Comparison of ENCODE assay signal across 13 cellular contexts in the genomic region with DNA sequence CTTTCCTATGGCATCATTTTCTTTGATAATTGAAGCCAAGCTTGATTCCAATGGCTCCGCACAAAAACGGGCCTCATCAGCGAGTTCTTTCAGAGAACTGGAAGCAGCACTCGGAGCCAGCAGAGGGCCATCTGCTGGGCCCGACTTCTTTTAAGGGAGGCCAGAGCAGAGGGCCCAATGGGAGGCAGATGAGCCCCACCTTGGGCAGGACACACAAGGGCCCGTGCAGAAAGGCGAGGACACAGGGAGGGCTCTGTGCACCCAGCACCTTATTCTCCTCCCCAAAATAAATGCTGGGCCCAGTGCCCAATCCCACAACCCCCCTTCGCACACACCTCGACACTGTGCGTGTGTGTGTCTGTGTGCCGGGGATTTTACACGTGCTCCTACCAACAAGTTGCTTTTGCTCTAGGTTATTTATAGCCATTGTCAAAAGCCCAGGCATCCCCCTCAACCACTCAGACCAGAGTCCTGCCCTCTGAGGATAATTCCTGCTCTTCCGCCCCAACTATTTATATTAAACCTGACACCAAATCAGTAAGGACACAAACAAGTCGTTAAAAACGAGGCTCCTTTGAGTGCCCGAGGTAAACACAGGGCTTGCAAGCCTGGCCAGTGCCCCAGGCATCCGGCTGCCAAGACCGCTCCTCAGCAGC. TPM values are rescaled to one million over a fixed set of nuclear protein-coding genes. Genes with fewer than 3 reads are reported as not detected.
DNase-seq lines count a peak whose midpoint lies in the region; TF ChIP-seq lines count a peak whose summit lies in the region.
"Had no signal": no experiment of that assay in that cellular context is flagged by ENCODE, and none has a peak within 500 bp of the region (broad histone marks: within the 10 kb centered on the region; RNA-seq: fewer than 3 reads in every experiment).

No MANE protein-coding gene starts in this region.

- H3K79me2 ChIP-seq in neural progenitor cell (ENCODE audit: low read depth) = no peaks in the 10 kb centered on the region

- TF ChIP-seq CTCF in neural progenitor cell (IDR thresholded peaks at IDR 0.05) (peak; percentile 23), endothelial cell (IDR thresholded peaks at IDR 0.05; ENCODE audit: unreplicated experiment) (no peak)

- H3K4me3 ChIP-seq in neural progenitor cell = no peak overlapping the region

- H3K9me3 Mint-ChIP-seq in neural progenitor cell = no peaks in the 10 kb centered on the region
- H3K9me3 Mint-ChIP-seq in endothelial cell (ENCODE audit: unreplicated experiment) = no peaks in the 10 kb centered on the region
- H3K9me3 Mint-ChIP-seq: activated T-helper 2 cell treated with anti-CD3 and anti-CD28 coated beads, Interferon-gamma antibody, Interleukin-2, Interleukin-4, amounts not matched to agents 10 μg/mL and 5 μg/mL and 100 μg/mL, durations not matched to agents 14 hours and 24 hours and 36 hours had no signal

- H3K4me3 Mint-ChIP-seq in neural progenitor cell (no peak overlapping the region), endothelial cell (ENCODE audit: unreplicated experiment) (no peak overlapping the region)

- H3K27ac Mint-ChIP-seq in neural progenitor cell (no peak overlapping the region), endothelial cell (ENCODE audit: unreplicated experiment) (no peak overlapping the region)

- H4K20me1 ChIP-seq in neural progenitor cell (ENCODE audit: low read depth) = no peaks in the 10 kb centered on the region

- peaks cover 6% of the 10 kb centered on the region for H3K27me3 ChIP-seq in neural progenitor cell

- H3K9me3 ChIP-seq in neural progenitor cell (ENCODE audit: low read depth) = no peaks in the 10 kb centered on the region

- no peak overlapping the region for H3K4me2 ChIP-seq in neural progenitor cell

- H3K4me1 ChIP-seq in neural progenitor cell = peaks cover 30% of the 10 kb centered on the region

- H3F3A ChIP-seq in neural progenitor cell (ENCODE audit: low read depth) = peaks cover 4% of the 10 kb centered on the region

- H3K27me3 Mint-ChIP-seq in neural progenitor cell (ENCODE audit: insufficient read depth, low read depth) = peaks cover 7% of the 10 kb centered on the region
- H3K27me3 Mint-ChIP-seq in endothelial cell (ENCODE audit: unreplicated experiment) = no peaks in the 10 kb centered on the region

- H3K4me1 Mint-ChIP-seq in neural progenitor cell = peaks cover 36% of the 10 kb centered on the region
- H3K4me1 Mint-ChIP-seq in endothelial cell (ENCODE audit: unreplicated experiment) = peaks cover 47% of the 10 kb centered on the region

- H3K36me3 ChIP-seq in neural progenitor cell = no peaks in the 10 kb centered on the region

- H3K36me3 Mint-ChIP-seq in neural progenitor cell (peaks cover 37% of the 10 kb centered on the region), endothelial cell (ENCODE audit: low read depth, unreplicated experiment) (peaks cover 21% of the 10 kb centered on the region)

- no peak overlapping the region for H3K27ac ChIP-seq in neural progenitor cell

- peak; percentile 52 for DNase-seq in COLO668 (lab: John Stamatoyannopoulos, UW; ENCODE audit: unreplicated experiment)
- peak; percentile 74 for DNase-seq in NCI-H510A treated with DMSO at 0.1 percent for 48 hours (lab: John Stamatoyannopoulos, UW)
- DNase-seq in fibroblast of peridontal ligament (ENCODE audit: extremely low read depth) = peak; percentile 69
- DNase-seq in neural progenitor cell (ENCODE audit: low spot score) = peak; percentile 33
- no peak for DNase-seq in foreskin melanocyte
- DNase-seq in middle frontal gyrus (ENCODE audit: extremely low spot score, low spot score) = no peak
- no peak for DNase-seq in endothelial cell (ENCODE audit: low spot score)
- DNase-seq in midbrain (lab: John Stamatoyannopoulos, UW) = no peak
- DNase-seq: Calu3; HCEC 1CT; NCI-H446 treated with DMSO at 0.1 percent for 48 hours; stimulated activated CD4-positive, alpha-beta T cell treated with anti-CD3 and anti-CD28 coated beads, Interleukin-15, amount 100 ng/mL, for 24 hours had no signal

- H3K9ac ChIP-seq in neural progenitor cell = no peak overlapping the region

- H2AFZ ChIP-seq in neural progenitor cell (replicated peaks) = no peak overlapping the region

RNA-seq across cellular contexts. Expression of a gene that starts 6.8 kb away (rescaled TPM):
- total RNA-seq in neural progenitor cell (ENCODE audit: low replicate concordance) (21.8 and 22.0 TPM in 2 replicates), endothelial cell (ENCODE audit: unreplicated experiment) (44.8 TPM)

Comparison
In these comparisons a context has a peak if more than half of its experiments do, and no peak if none do; other contexts are left out.
1. DNase-seq: peak in COLO668 (single experiment), NCI-H510A treated with DMSO at 0.1 percent for 48 hours (single experiment), fibroblast of peridontal ligament (single experiment) and neural progenitor cell (single experiment); none in foreskin melanocyte (single experiment), middle frontal gyrus (single experiment), endothelial cell (single experiment) and midbrain (single experiment).